ENCODE assay signal across 9 cellular contexts in the genomic region with DNA sequence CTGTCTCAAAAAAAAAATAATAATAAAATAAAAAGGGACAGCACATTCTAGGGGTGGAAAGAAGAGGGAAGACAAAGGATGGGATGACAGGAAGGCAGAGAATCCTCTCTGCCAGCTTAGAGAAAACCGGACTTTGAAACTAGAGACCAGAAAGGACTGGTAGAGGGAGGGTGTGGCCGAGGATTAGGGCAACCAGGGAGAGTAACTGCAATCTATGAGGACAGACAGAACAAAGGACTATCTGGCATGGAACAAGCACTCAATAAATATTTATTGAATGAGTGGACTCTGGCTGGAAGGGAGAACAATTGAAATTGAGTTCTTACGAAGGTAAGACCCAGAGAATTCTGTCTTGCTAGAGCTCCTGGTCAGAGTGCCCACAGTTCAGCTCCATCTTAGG. TPM values are rescaled to one million over a fixed set of nuclear protein-coding genes. Genes with fewer than 3 reads are reported as not detected.
A peak's percentile ranks its signal among the peaks of the same experiment; 100 is the strongest.
DNase-seq lines count a peak whose midpoint lies in the region; ATAC-seq and TF ChIP-seq lines count a peak whose summit lies in the region.
"Had no signal": no experiment of that assay in that cellular context is flagged by ENCODE, and none has a peak within 500 bp of the region (broad histone marks: within the 10 kb centered on the region; RNA-seq: fewer than 3 reads in every experiment).

No MANE protein-coding gene starts in this region.

- H3K4me1 ChIP-seq in mesodermal cell (ENCODE audit: control insufficient read depth, insufficient read depth, low read length, poor library complexity, severe bottlenecking): peaks cover 28% of the 10 kb centered on the region

- H3K9me3 ChIP-seq in mesodermal cell (ENCODE audit: control insufficient read depth, low read length): no peaks in the 10 kb centered on the region

- ATAC-seq in stimulated activated naive CD8-positive, alpha-beta T cell treated with anti-CD3 and anti-CD28 coated beads, Interleukin-15, Interleukin-2, amounts not matched to agents 100 U/mL and 50 U/mL, for 24 hours: no peak
- ATAC-seq in GM21423 (IDR thresholded peaks at IDR 0.05; ENCODE audit: unreplicated experiment): no peak

- peaks cover 54% of the 10 kb centered on the region for H3K4me1 Mint-ChIP-seq in stimulated activated naive CD8-positive, alpha-beta T cell treated with anti-CD3 and anti-CD28 coated beads, Interleukin-15, Interleukin-2, amounts not matched to agents 100 ng/mL and 50 ng/mL, for 24 hours (ENCODE audit: low read depth)
- peaks cover 52% of the 10 kb centered on the region for H3K4me1 Mint-ChIP-seq in brain

- peak overlapping the region; percentile 89 for H3K4me3 ChIP-seq in mesodermal cell (ENCODE audit: extremely low read depth, insufficient read depth, low read length, poor library complexity, severe bottlenecking)

- no peak for TF ChIP-seq CTCF in brain (conservative IDR thresholded peaks at IDR 0.05)

- no peaks in the 10 kb centered on the region for H3K27me3 Mint-ChIP-seq in stimulated activated naive CD8-positive, alpha-beta T cell treated with anti-CD3 and anti-CD28 coated beads, Interleukin-15, Interleukin-2, amounts not matched to agents 100 ng/mL and 50 ng/mL, for 24 hours
- peaks cover 7% of the 10 kb centered on the region for H3K27me3 Mint-ChIP-seq in brain

- peak overlapping the region; percentile 87 for H3K4me3 Mint-ChIP-seq in stimulated activated naive CD8-positive, alpha-beta T cell treated with anti-CD3 and anti-CD28 coated beads, Interleukin-15, Interleukin-2, amounts not matched to agents 100 ng/mL and 50 ng/mL, for 24 hours
- H3K4me3 Mint-ChIP-seq in brain: peak overlapping the region; percentile 89 to 95 (median 94)

- H3K27ac ChIP-seq in mesodermal cell (ENCODE audit: low read depth, low read length, severe bottlenecking): no peak overlapping the region

- H3K27ac Mint-ChIP-seq in stimulated activated naive CD8-positive, alpha-beta T cell treated with anti-CD3 and anti-CD28 coated beads, Interleukin-15, Interleukin-2, amounts not matched to agents 100 ng/mL and 50 ng/mL, for 24 hours: no peak overlapping the region
- H3K27ac Mint-ChIP-seq in brain: peak overlapping the region; percentile 74 to 97 (median 85)

- peaks cover 58% of the 10 kb centered on the region for H3K36me3 ChIP-seq in mesodermal cell (ENCODE audit: control insufficient read depth, insufficient read depth, low read length)

- no peaks in the 10 kb centered on the region for H3K9me3 Mint-ChIP-seq in stimulated activated naive CD8-positive, alpha-beta T cell treated with anti-CD3 and anti-CD28 coated beads, Interleukin-15, Interleukin-2, amounts not matched to agents 100 ng/mL and 50 ng/mL, for 24 hours
- H3K9me3 Mint-ChIP-seq in brain: no peaks in the 10 kb centered on the region

- H3K36me3 Mint-ChIP-seq in stimulated activated naive CD8-positive, alpha-beta T cell treated with anti-CD3 and anti-CD28 coated beads, Interleukin-15, Interleukin-2, amounts not matched to agents 100 ng/mL and 50 ng/mL, for 24 hours (ENCODE audit: low read depth): peaks cover 34% of the 10 kb centered on the region
- peaks cover 51% of the 10 kb centered on the region for H3K36me3 Mint-ChIP-seq in brain

- no peak for DNase-seq in stimulated activated naive CD8-positive, alpha-beta T cell treated with anti-CD3 and anti-CD28 coated beads, Interleukin-15, Interleukin-2, amounts not matched to agents 100 U/mL and 50 U/mL, for 24 hours
- DNase-seq in SK-N-DZ (ENCODE audit: low spot score) (no peak), HCEC 1CT (no peak), NCI-H2171 (lab: John Stamatoyannopoulos, UW) (no peak)
- DNase-seq: NCI-H1092 had no signal

- WGBS in mesodermal cell (ENCODE audit: insufficient coverage in 2 of 2), 2 experiments: 80 to 84% methylated on average over 3 of the region's 3 CpGs

RNA-seq across cellular contexts. Expression of a gene that starts 2.4 kb away (rescaled TPM):
- polyA plus RNA-seq in brain (ENCODE audit: insufficient read depth, low read depth, low replicate concordance): 56.0 TPM
- 78.5 TPM for polyA plus RNA-seq in mesodermal cell (2013, experiment 1 of 2)
- 58.0 TPM for polyA plus RNA-seq in mesodermal cell (2013, experiment 2 of 2)
- 53.5 and 62.8 TPM in 2 replicates for polyA plus RNA-seq in SK-N-DZ (2014; cell fraction: cytosol; rRNA removed)
- polyA plus RNA-seq in SK-N-DZ (2014; cell fraction: nucleus; rRNA removed): 357 and 473 TPM in 2 replicates

RNA-seq across cellular contexts. Expression of a gene that starts 2.5 kb away (rescaled TPM):
- 34.4 TPM for polyA plus RNA-seq in brain (ENCODE audit: insufficient read depth, low read depth, low replicate concordance)
- 19.8 TPM for polyA plus RNA-seq in mesodermal cell (2013, experiment 1 of 2)
- polyA plus RNA-seq in mesodermal cell (2013, experiment 2 of 2): 18.2 TPM
- polyA plus RNA-seq in SK-N-DZ (2014; cell fraction: cytosol; rRNA removed): 11.0 and 12.5 TPM in 2 replicates
- polyA plus RNA-seq in SK-N-DZ (2014; cell fraction: nucleus; rRNA removed): 14.0 and 18.3 TPM in 2 replicates

RNA-seq across cellular contexts. Expression of a gene that starts 7.5 kb away (rescaled TPM):
- polyA plus RNA-seq in brain (ENCODE audit: insufficient read depth, low read depth, low replicate concordance): 9.4 TPM
- polyA plus RNA-seq in mesodermal cell (2013, experiment 1 of 2): 1.4 TPM
- polyA plus RNA-seq in mesodermal cell (2013, experiment 2 of 2): not detected
- not detected in 2 replicates for polyA plus RNA-seq in SK-N-DZ (2014; cell fraction: cytosol; rRNA removed)
- polyA plus RNA-seq in SK-N-DZ (2014; cell fraction: nucleus; rRNA removed): not detected in 2 replicates

RNA-seq across cellular contexts. Expression of a gene that starts 14.1 kb away (rescaled TPM):
- polyA plus RNA-seq in brain (ENCODE audit: insufficient read depth, low read depth, low replicate concordance): 82.7 TPM
- polyA plus RNA-seq in mesodermal cell (2013, experiment 1 of 2): 34.7 TPM
- 31.3 TPM for polyA plus RNA-seq in mesodermal cell (2013, experiment 2 of 2)
- polyA plus RNA-seq in SK-N-DZ (2014; cell fraction: cytosol; rRNA removed): 45.0 and 48.4 TPM in 2 replicates
- 28.7 and 30.2 TPM in 2 replicates for polyA plus RNA-seq in SK-N-DZ (2014; cell fraction: nucleus; rRNA removed)

RNA-seq across cellular contexts. Expression of a gene that starts 14.6 kb away (rescaled TPM):
- polyA plus RNA-seq in brain (ENCODE audit: insufficient read depth, low read depth, low replicate concordance): 181 TPM
- polyA plus RNA-seq in mesodermal cell (2013, experiment 1 of 2): 146 TPM
- 113 TPM for polyA plus RNA-seq in mesodermal cell (2013, experiment 2 of 2)
- polyA plus RNA-seq in SK-N-DZ (2014; cell fraction: cytosol; rRNA removed): 43.1 and 44.7 TPM in 2 replicates
- 48.0 and 63.3 TPM in 2 replicates for polyA plus RNA-seq in SK-N-DZ (2014; cell fraction: nucleus; rRNA removed)
